11 cellular contexts compared by ENCODE assay signal in the genomic region with DNA sequence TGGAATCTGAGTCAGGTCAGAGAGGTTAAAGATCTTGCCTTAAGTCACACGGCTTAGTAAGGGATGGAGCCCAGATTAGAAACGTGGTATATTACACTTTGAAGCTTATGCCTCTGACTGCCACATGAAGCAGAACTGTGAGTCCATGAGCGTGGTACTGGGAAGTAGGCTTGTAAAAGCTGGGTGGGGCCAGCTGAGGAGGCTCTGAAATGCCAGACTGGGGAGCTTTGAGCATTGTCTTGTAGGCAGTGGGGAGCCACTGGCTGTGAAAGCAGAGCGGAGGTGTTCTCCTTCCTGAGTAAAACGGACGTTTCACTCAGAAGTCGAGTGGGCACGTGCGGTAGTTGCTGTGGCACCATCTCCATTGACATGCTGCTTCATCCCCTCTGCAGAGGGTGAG.
DNase-seq lines count a peak whose midpoint lies in the region; ATAC-seq and TF ChIP-seq lines count a peak whose summit lies in the region.
"Had no signal": no experiment of that assay in that cellular context is flagged by ENCODE, and none has a peak within 500 bp of the region (broad histone marks: within the 10 kb centered on the region; RNA-seq: fewer than 3 reads in every experiment).

No MANE protein-coding gene starts in this region.

- no peak overlapping the region for H3K27ac ChIP-seq in DOHH2 (ENCODE audit: low read depth, low read length)
- H3K27ac ChIP-seq: RWPE1 had no signal

- no peaks in the 10 kb centered on the region for H3K9me3 Mint-ChIP-seq in activated T-helper 17 cell treated with anti-CD3 and anti-CD28 coated beads, Interleukin-2, amount 50 U/mL, for 72 hours
- H3K9me3 Mint-ChIP-seq: neural crest cell had no signal

- H3K4me3 Mint-ChIP-seq in activated T-helper 17 cell treated with anti-CD3 and anti-CD28 coated beads, Interleukin-2, amount 50 U/mL, for 72 hours = peak overlapping the region; percentile 67
- H3K4me3 Mint-ChIP-seq: neural crest cell had no signal

- H3K4me1 ChIP-seq in DOHH2 (ENCODE audit: control insufficient read depth, low read length) = peaks cover 11% of the 10 kb centered on the region

- H3K36me3 ChIP-seq in DOHH2 (ENCODE audit: control insufficient read depth, low read length) = no peaks in the 10 kb centered on the region

- H3K9me3 ChIP-seq in DOHH2 (ENCODE audit: control insufficient read depth, insufficient read depth, low read length) = no peaks in the 10 kb centered on the region

- no peak for TF ChIP-seq CTCF in DOHH2 (IDR thresholded peaks at IDR 0.05; ENCODE audit: low read depth, low read length, poor library complexity, severe bottlenecking)

- ATAC-seq in GM19397 (IDR thresholded peaks at IDR 0.05; ENCODE audit: unreplicated experiment) (peak; percentile 21), HG03039 (IDR thresholded peaks at IDR 0.05; ENCODE audit: unreplicated experiment) (peak; percentile 37)
- peak; percentile 60 for ATAC-seq in activated T-helper 17 cell treated with anti-CD3 and anti-CD28 coated beads, Interleukin-2, amount 50 U/mL, for 72 hours (replicated peaks)

- H3K27me3 Mint-ChIP-seq in activated T-helper 17 cell treated with anti-CD3 and anti-CD28 coated beads, Interleukin-2, amount 50 U/mL, for 72 hours = peaks cover 3% of the 10 kb centered on the region

- peak overlapping the region; percentile 89 for H3K27ac Mint-ChIP-seq in activated T-helper 17 cell treated with anti-CD3 and anti-CD28 coated beads, Interleukin-2, amount 50 U/mL, for 72 hours

- H3K4me2 ChIP-seq in DOHH2 (ENCODE audit: low read length) = peak overlapping the region; percentile 46

- H3F3A ChIP-seq in DOHH2 (ENCODE audit: control insufficient read depth, insufficient read depth) = no peaks in the 10 kb centered on the region

- H3K27me3 ChIP-seq in DOHH2 (ENCODE audit: control insufficient read depth, low read length) = no peaks in the 10 kb centered on the region; the same call in 1 of the 2 replicates

- H3K4me1 Mint-ChIP-seq in activated T-helper 17 cell treated with anti-CD3 and anti-CD28 coated beads, Interleukin-2, amount 50 U/mL, for 72 hours = peaks cover 9% of the 10 kb centered on the region

- H3K9me2 ChIP-seq in DOHH2 (replicated peaks; ENCODE audit: control insufficient read depth, low read length) = no peaks in the 10 kb centered on the region

- DNase-seq in GOT3 (lab: John Stamatoyannopoulos, UW) = no peak
- DNase-seq in retina = no peak
- DNase-seq in cortex of kidney (lab: John Stamatoyannopoulos, UW) = no peak
- no peak for DNase-seq in LoVo (ENCODE audit: low spot score)
- DNase-seq: activated CD4-positive, alpha-beta T cell treated with anti-CD3 and anti-CD28 coated beads, Interleukin-2, amount 50 U/mL, for 4 hours had no signal

- H3K36me3 Mint-ChIP-seq in activated T-helper 17 cell treated with anti-CD3 and anti-CD28 coated beads, Interleukin-2, amount 50 U/mL, for 72 hours (ENCODE audit: low read depth) = no peaks in the 10 kb centered on the region

- H3K79me2 ChIP-seq in DOHH2 (ENCODE audit: control insufficient read depth, low read length) = no peaks in the 10 kb centered on the region

- H4K20me1 ChIP-seq in DOHH2 (ENCODE audit: control insufficient read depth, insufficient read depth, low read depth, low read length) = no peaks in the 10 kb centered on the region

- H3K4me3 ChIP-seq in DOHH2 (ENCODE audit: low read length) = no peak overlapping the region
